ENCODE assay signal across 10 cellular contexts in genomic region chr1:186722711-186723309, GRCh38. TPM values are rescaled to one million over a fixed set of nuclear protein-coding genes. Genes with fewer than 3 reads are reported as not detected.
A peak's percentile ranks its signal among the peaks of the same experiment; 100 is the strongest.
DNase-seq lines count a peak whose midpoint lies in the region; ATAC-seq and TF ChIP-seq lines count a peak whose summit lies in the region.
"Had no signal": no experiment of that assay in that cellular context is flagged by ENCODE, and none has a peak within 500 bp of the region (broad histone marks: within the 10 kb centered on the region; RNA-seq: fewer than 3 reads in every experiment).

No MANE protein-coding gene starts in this region.

- no peak overlapping the region for H3K27ac Mint-ChIP-seq in WTC11
- H3K27ac Mint-ChIP-seq in CD4-positive, alpha-beta T cell, result no peak overlapping the region
- H3K27ac Mint-ChIP-seq: activated naive CD8-positive, alpha-beta T cell had no signal

- H3K27ac ChIP-seq in CD4-positive, alpha-beta T cell (ENCODE audit: low read depth, low read length), result no peak overlapping the region

- H3K4me1 Mint-ChIP-seq in WTC11, result no peaks in the 10 kb centered on the region
- no peaks in the 10 kb centered on the region for H3K4me1 Mint-ChIP-seq in CD4-positive, alpha-beta T cell (ENCODE audit: low read depth)
- H3K4me1 Mint-ChIP-seq: CD4-positive, CD25-positive, alpha-beta regulatory T cell had no signal

- no peaks in the 10 kb centered on the region for H3K27me3 ChIP-seq in CD4-positive, alpha-beta T cell (ENCODE audit: control insufficient read depth, insufficient read depth, low read length)

- H3K4me3 Mint-ChIP-seq in WTC11, result no peak overlapping the region
- H3K4me3 Mint-ChIP-seq in CD4-positive, alpha-beta T cell, result no peak overlapping the region
- H3K4me3 Mint-ChIP-seq: activated naive CD8-positive, alpha-beta T cell; CD4-positive, CD25-positive, alpha-beta regulatory T cell had no signal

- intact Hi-C loops in CD4-positive, alpha-beta T cell (cut with DNase I, micrococcal nuclease), result no loop called here

- peak; percentile 60 for TF ChIP-seq CTCF in WTC11 (IDR thresholded peaks at IDR 0.05)
- TF ChIP-seq CTCF in CD4-positive, alpha-beta T cell (IDR thresholded peaks at IDR 0.05), result no peak

- H3K36me3 Mint-ChIP-seq in WTC11, result no peaks in the 10 kb centered on the region
- no peaks in the 10 kb centered on the region for H3K36me3 Mint-ChIP-seq in CD4-positive, alpha-beta T cell (ENCODE audit: low read depth)
- H3K36me3 Mint-ChIP-seq: activated naive CD8-positive, alpha-beta T cell; CD4-positive, CD25-positive, alpha-beta regulatory T cell had no signal

- CTCF ChIA-PET in WTC11 (lab: Charles Lee), result interaction anchor here (0.5 to 1.8 kb wide), 34 partner anchors 10 to 1416 kb away, joined by 3 to 10 read pairs (median 4); partner anchors contain the start of gene PTGS2
- CTCF ChIA-PET in CD4-positive, alpha-beta T cell (lab: Charles Lee), result no interaction called here

- in situ Hi-C loops in KBM-7 (cut with MboI; ENCODE audit: low pct_unique_long_range_greater_than_20kb, low sequenced_read_pairs), result no loop called here

- peaks cover 17% of the 10 kb centered on the region for H3K9me3 Mint-ChIP-seq in WTC11
- H3K9me3 Mint-ChIP-seq in CD4-positive, alpha-beta T cell, result peaks cover 5% of the 10 kb centered on the region

- H3K27me3 Mint-ChIP-seq in WTC11 (ENCODE audit: low read depth), result no peaks in the 10 kb centered on the region
- H3K27me3 Mint-ChIP-seq in CD4-positive, alpha-beta T cell, result peaks cover under 1% of the 10 kb centered on the region

- DNase-seq in NCI-H2081 (lab: John Stamatoyannopoulos, UW), result peak; percentile 19 to 31
- DNase-seq in NCI-H2081 treated with DMSO at 0.1 percent for 48 hours (lab: John Stamatoyannopoulos, UW), result no peak
- peak; percentile 67 for DNase-seq in KBM-7
- no peak for DNase-seq in WTC11 (ENCODE audit: low spot score)
- DNase-seq in left lobe of liver (ENCODE audit: low spot score), result no peak
- no peak for DNase-seq in NCI-H1436 treated with DMSO at 0.1 percent for 48 hours (lab: John Stamatoyannopoulos, UW)
- no peak for DNase-seq in CD4-positive, alpha-beta T cell

- peak; percentile 76 for ATAC-seq in GM21423 (IDR thresholded peaks at IDR 0.05; ENCODE audit: unreplicated experiment)
- ATAC-seq in WTC11, result peak; percentile 74
- peak; percentile 58 for ATAC-seq in left lobe of liver
- ATAC-seq in CD4-positive, alpha-beta T cell (ENCODE audit: poor library complexity), result no peak

- H3K9me3 ChIP-seq in CD4-positive, alpha-beta T cell (ENCODE audit: control insufficient read depth, low read length), result no peaks in the 10 kb centered on the region

- POLR2A ChIA-PET in WTC11 (lab: Charles Lee), result interaction anchor here (1.0 kb wide), 1 partner anchor 39 kb away, joined by 3 read pairs; no protein-coding TSS in a partner anchor
- POLR2A ChIA-PET in CD4-positive, alpha-beta T cell (lab: Charles Lee), result no interaction called here

TF ChIP-seq in WTC11, 78 proteins besides CTCF, POLR2A, EP300 and RAD21:
- TF ChIP-seq TCF7 (CRISPR knock-in tag; IDR thresholded peaks at IDR 0.05; ENCODE audit: low read depth) (no peak), ZNF219 (CRISPR knock-in tag; IDR thresholded peaks at IDR 0.05; ENCODE audit: borderline replicate concordance) (no peak), CREB1 (CRISPR knock-in tag; IDR thresholded peaks at IDR 0.05) (no peak)

RNA-seq across cellular contexts. Expression of gene PTGS2, which starts 42.6 kb away (rescaled TPM):
- total RNA-seq in WTC11 (2021) (0.20 to 0.66 TPM (median 0.60 TPM) in 3 replicates), left lobe of liver (0.48 TPM)
- under 1 TPM; 0.61 to 0.88 TPM for total RNA-seq in CD4-positive, alpha-beta T cell

Comparison
In these comparisons a context has a peak if more than half of its experiments do, and no peak if none do; other contexts are left out.
1. DNase-seq: peak in NCI-H2081 (2 of 2) and KBM-7 (single experiment); none in NCI-H2081 treated with DMSO at 0.1 percent for 48 hours (single experiment), WTC11 (single experiment), left lobe of liver (single experiment), NCI-H1436 treated with DMSO at 0.1 percent for 48 hours (single experiment) and CD4-positive, alpha-beta T cell (0 of 10).